8 cellular contexts compared by ENCODE assay signal in the genomic region with DNA sequence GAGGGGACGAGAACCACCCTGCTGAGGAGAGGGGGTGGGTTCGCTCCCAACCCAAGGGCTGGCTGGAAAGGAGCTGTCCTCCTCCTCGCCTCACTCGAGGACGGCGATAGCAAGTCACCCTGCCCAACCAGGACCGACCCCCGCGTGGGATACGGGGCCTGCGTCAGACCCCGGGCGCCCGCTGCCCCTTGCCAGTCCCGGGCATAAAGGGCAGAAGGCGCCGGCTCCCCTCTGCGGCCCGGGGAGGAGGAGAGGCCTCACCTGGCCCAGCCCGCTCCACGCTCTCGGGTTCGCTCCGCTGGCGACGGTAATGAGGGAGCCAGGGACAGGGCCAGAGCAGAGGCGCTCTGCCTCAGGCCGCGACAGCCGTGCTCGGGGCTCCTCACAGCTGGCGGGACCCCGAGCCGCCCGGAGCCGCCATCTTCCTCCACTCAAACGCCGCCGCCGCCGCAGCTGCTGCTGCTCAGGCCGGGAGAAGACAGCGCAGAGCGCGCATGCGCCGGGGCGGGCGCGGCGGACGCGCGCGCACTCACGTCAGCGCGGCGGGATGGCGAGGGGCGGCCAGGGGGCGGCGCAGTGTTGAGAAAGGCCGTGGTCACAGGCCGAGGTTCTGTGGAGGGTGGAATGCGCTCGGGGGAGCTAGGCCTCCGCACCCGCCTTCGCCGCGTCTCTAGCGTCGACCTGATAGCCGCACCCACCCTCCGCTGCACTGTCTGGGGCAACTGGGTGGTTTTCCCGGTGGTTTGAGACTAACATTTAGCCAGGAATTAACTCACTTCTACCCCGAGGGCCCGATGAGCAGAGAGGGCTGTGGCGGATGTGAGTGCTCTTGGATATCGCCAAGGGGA. TPM values are rescaled to one million over a fixed set of nuclear protein-coding genes. Genes with fewer than 3 reads are reported as not detected.
DNase-seq lines count a peak whose midpoint lies in the region; ATAC-seq and TF ChIP-seq lines count a peak whose summit lies in the region.

FBXO42 (minus strand) TSS at position 487 of the 848 bp plus-strand sequence. CDS start 37,062 bp downstream, outside the sequence.

- peaks cover 35% of the 10 kb centered on the region for H3K4me1 Mint-ChIP-seq in activated T-cell treated with anti-CD3 and anti-CD28 coated beads, Interleukin-2, amount 50 U/mL, for 24 hours (ENCODE audit: low read depth)

- peaks cover 48% of the 10 kb centered on the region for H3K79me2 ChIP-seq in KMS-11 (ENCODE audit: insufficient read depth, low read depth)

- H3K36me3 Mint-ChIP-seq in activated T-cell treated with anti-CD3 and anti-CD28 coated beads, Interleukin-2, amount 50 U/mL, for 24 hours (ENCODE audit: low read depth): peaks cover 11% of the 10 kb centered on the region

- DNase-seq in DMS79 (lab: John Stamatoyannopoulos, UW): peak; percentile 87
- peak; percentile 94 for DNase-seq in activated T-cell treated with anti-CD3 and anti-CD28 coated beads, Interleukin-2, amount 50 U/mL, for 24 hours
- DNase-seq in stimulated activated CD8-positive, alpha-beta memory T cell treated with anti-CD3 and anti-CD28 coated beads, Interleukin-7, amount 100 ng/mL, for 4 hours (ENCODE audit: low read depth in 2 of 2): peak; percentile 77 to 88

- peak within 1 kb of the TSS; percentile 75 for H3K9ac ChIP-seq in KMS-11

- no peaks in the 10 kb centered on the region for H3K9me3 Mint-ChIP-seq in activated T-cell treated with anti-CD3 and anti-CD28 coated beads, Interleukin-2, amount 50 U/mL, for 24 hours

- H3K27me3 Mint-ChIP-seq in activated T-cell treated with anti-CD3 and anti-CD28 coated beads, Interleukin-2, amount 50 U/mL, for 24 hours: no peaks in the 10 kb centered on the region

- no peaks in the 10 kb centered on the region for H4K20me1 ChIP-seq in KMS-11 (ENCODE audit: insufficient read depth)

- H3K36me3 ChIP-seq in KMS-11 (ENCODE audit: insufficient read depth) (no peaks in the 10 kb centered on the region), muscle layer of duodenum (ENCODE audit: control insufficient read depth in 1 of 2, insufficient read depth in 2 of 2, low read length in 2 of 2) (peaks cover 0 to 11% of the 10 kb centered on the region in 2 donors)

- H3K4me3 ChIP-seq in KMS-11 (IDR thresholded peaks at IDR 0.05; ENCODE audit: insufficient read depth, low read depth, low read length): peak within 1 kb of the TSS; percentile 67
- H3K4me3 ChIP-seq in muscle layer of duodenum (ENCODE audit: low read depth in 1 of 2, low read length in 2 of 2): peak within 1 kb of the TSS; percentile 95 to 97

- TF ChIP-seq CTCF in KMS-11 (conservative IDR thresholded peaks at IDR 0.05; ENCODE audit: low read depth, low read length): peak; percentile 35; the same call in 1 of the 2 replicates

- peak within 1 kb of the TSS; percentile 86 for H3K4me3 Mint-ChIP-seq in activated T-cell treated with anti-CD3 and anti-CD28 coated beads, Interleukin-2, amount 50 U/mL, for 24 hours

- H3K27me3 ChIP-seq in KMS-11 (ENCODE audit: insufficient read depth, low read depth) (no peaks in the 10 kb centered on the region), muscle layer of duodenum (ENCODE audit: low read depth, low read length) (no peaks in the 10 kb centered on the region)

- H2AFZ ChIP-seq in KMS-11 (ENCODE audit: low read depth): peak within 1 kb of the TSS; percentile 99

- H3K27ac Mint-ChIP-seq in activated T-cell treated with anti-CD3 and anti-CD28 coated beads, Interleukin-2, amount 50 U/mL, for 24 hours: peak within 1 kb of the TSS; percentile 94

- H3K27ac ChIP-seq in KMS-11: peak within 1 kb of the TSS; percentile 52
- peak within 1 kb of the TSS; percentile 92 for H3K27ac ChIP-seq in muscle layer of duodenum (ENCODE audit: low read length)

- H3K4me1 ChIP-seq in KMS-11 (ENCODE audit: low read depth, poor library complexity, severe bottlenecking): peaks cover 24% of the 10 kb centered on the region
- H3K4me1 ChIP-seq in muscle layer of duodenum (ENCODE audit: control insufficient read depth in 1 of 2, insufficient read depth in 2 of 2, low read length in 2 of 2): peaks cover 4 to 24% of the 10 kb centered on the region in 2 donors

- H3K4me2 ChIP-seq in KMS-11: peak within 1 kb of the TSS; percentile 94

- no peaks in the 10 kb centered on the region for H3K9me3 ChIP-seq in muscle layer of duodenum (ENCODE audit: control insufficient read depth in 1 of 2, low read length in 2 of 2)

- peak; percentile 90 for ATAC-seq in GM21737 (IDR thresholded peaks at IDR 0.05; ENCODE audit: unreplicated experiment)
- peak; percentile 92 for ATAC-seq in esophagus mucosa

TF ChIP-seq in PFSK-1, 5 proteins besides CTCF, POLR2A, EP300 and RAD21:
- peak; percentile 81 for TF ChIP-seq POLR2AphosphoS5 (IDR thresholded peaks at IDR 0.05; ENCODE audit: low read depth, low read length)
- TF ChIP-seq FOXP2 (optimal IDR thresholded peaks at IDR 0.05; ENCODE audit: borderline replicate concordance, extremely low read depth, extremely low read length, insufficient read depth): peak; percentile 46
- peak; percentile 87 for TF ChIP-seq TAF1 (IDR thresholded peaks at IDR 0.05; ENCODE audit: borderline replicate concordance, insufficient read depth, low read length)
- TF ChIP-seq SIN3A (IDR thresholded peaks at IDR 0.05; ENCODE audit: borderline replicate concordance, insufficient read depth, low read length): 0 out of 2 replicates have a peak, but pooled peaks have one; percentile 46
- 0 out of 4 replicates have a peak, but pooled peaks of 1 of the 2 experiments have one; percentile 13 for TF ChIP-seq REST (IDR thresholded peaks at IDR 0.05; ENCODE audit: insufficient read depth in 1 of 2, low read depth in 2 of 2, low read length in 2 of 2)

RNA-seq across cellular contexts. Expression of gene FBXO42, which starts in this region (rescaled TPM):
- polyA plus RNA-seq in PFSK-1 (2012; ENCODE audit: insufficient read length, low read depth): 17.5 TPM
- 11.9 TPM for total RNA-seq in esophagus mucosa

Comparison
In these comparisons a context has a peak if more than half of its experiments do, and no peak if none do; other contexts are left out.
1. Peak in every context shown above with its lines: DNase-seq, ATAC-seq, H3K4me3 ChIP-seq and H3K27ac ChIP-seq.